18 cellular contexts compared by ENCODE assay signal in genomic region chr1:172753964-172754363, GRCh38.
"Had no signal": no experiment of that assay in that cellular context is flagged by ENCODE, and none has a peak within 500 bp of the region (broad histone marks: within the 10 kb centered on the region; RNA-seq: fewer than 3 reads in every experiment).

No MANE protein-coding gene starts in this region.

- H3K9me3 ChIP-seq: ascending aorta, left ventricle myocardium inferior, right atrium auricular region, tibial artery, vagina had no signal

- DNase-seq: activated CD4-positive, alpha-beta T cell treated with anti-CD3 and anti-CD28 coated beads, Interleukin-2, amount 10 ng/mL, durations not matched to agents 7 days and 5 days; endodermal cell; erythroblast; kidney; left ventricle myocardium inferior; nucleus accumbens; small intestine; SW 1271; T-helper 9 cell; tibial artery had no signal

- H3K4me2 ChIP-seq: hepatocyte had no signal

- H3K27ac Mint-ChIP-seq: activated CD4-positive, alpha-beta T cell treated with anti-CD3 and anti-CD28 coated beads, Interleukin-2, amount 10 ng/mL, durations not matched to agents 7 days and 5 days; activated T-helper 2 cell treated with anti-CD3 and anti-CD28 coated beads, Interferon-gamma antibody, Interleukin-2, Interleukin-4, amounts not matched to agents 10 μg/mL and 5 μg/mL and 100 μg/mL, durations not matched to agents 14 hours and 24 hours and 36 hours; endodermal cell; memory B cell had no signal

- H3K4me3 ChIP-seq: ascending aorta, hepatocyte, left ventricle myocardium inferior, right atrium auricular region, tibial artery, vagina had no signal

- FAIRE-seq: bronchial epithelial cell had no signal

- H3K4me3 Mint-ChIP-seq: activated CD4-positive, alpha-beta T cell treated with anti-CD3 and anti-CD28 coated beads, Interleukin-2, amount 10 ng/mL, durations not matched to agents 7 days and 5 days; endodermal cell; memory B cell; natural killer cell treated with Interleukin-12 subunit alpha and Interleukin-12 subunit beta and Interleukin-15 and Interleukin-18, amount 100 ng/mL, for 72 hours had no signal

- H3K79me2 ChIP-seq: hepatocyte had no signal

- H3K27ac ChIP-seq: ascending aorta, hepatocyte, left ventricle myocardium inferior, right atrium auricular region, tibial artery, vagina had no signal

- H3K36me3 Mint-ChIP-seq: memory B cell; natural killer cell treated with Interleukin-12 subunit alpha and Interleukin-12 subunit beta and Interleukin-15 and Interleukin-18, amount 100 ng/mL, for 72 hours had no signal

- H3K4me1 Mint-ChIP-seq: endodermal cell had no signal

- H3K27me3 ChIP-seq: ascending aorta, hepatocyte, right atrium auricular region, tibial artery, vagina had no signal

- H3K36me3 ChIP-seq: ascending aorta, left ventricle myocardium inferior, right atrium auricular region, tibial artery, vagina had no signal

- H2AFZ ChIP-seq: hepatocyte had no signal

- H3K9me3 Mint-ChIP-seq: activated T-helper 2 cell treated with anti-CD3 and anti-CD28 coated beads, Interferon-gamma antibody, Interleukin-2, Interleukin-4, amounts not matched to agents 10 μg/mL and 5 μg/mL and 100 μg/mL, durations not matched to agents 14 hours and 24 hours and 36 hours; endodermal cell; memory B cell; natural killer cell treated with Interleukin-12 subunit alpha and Interleukin-12 subunit beta and Interleukin-15 and Interleukin-18, amount 100 ng/mL, for 72 hours had no signal

- H3K4me1 ChIP-seq: ascending aorta, left ventricle myocardium inferior, right atrium auricular region, tibial artery, vagina had no signal
